In the genomic region with DNA sequence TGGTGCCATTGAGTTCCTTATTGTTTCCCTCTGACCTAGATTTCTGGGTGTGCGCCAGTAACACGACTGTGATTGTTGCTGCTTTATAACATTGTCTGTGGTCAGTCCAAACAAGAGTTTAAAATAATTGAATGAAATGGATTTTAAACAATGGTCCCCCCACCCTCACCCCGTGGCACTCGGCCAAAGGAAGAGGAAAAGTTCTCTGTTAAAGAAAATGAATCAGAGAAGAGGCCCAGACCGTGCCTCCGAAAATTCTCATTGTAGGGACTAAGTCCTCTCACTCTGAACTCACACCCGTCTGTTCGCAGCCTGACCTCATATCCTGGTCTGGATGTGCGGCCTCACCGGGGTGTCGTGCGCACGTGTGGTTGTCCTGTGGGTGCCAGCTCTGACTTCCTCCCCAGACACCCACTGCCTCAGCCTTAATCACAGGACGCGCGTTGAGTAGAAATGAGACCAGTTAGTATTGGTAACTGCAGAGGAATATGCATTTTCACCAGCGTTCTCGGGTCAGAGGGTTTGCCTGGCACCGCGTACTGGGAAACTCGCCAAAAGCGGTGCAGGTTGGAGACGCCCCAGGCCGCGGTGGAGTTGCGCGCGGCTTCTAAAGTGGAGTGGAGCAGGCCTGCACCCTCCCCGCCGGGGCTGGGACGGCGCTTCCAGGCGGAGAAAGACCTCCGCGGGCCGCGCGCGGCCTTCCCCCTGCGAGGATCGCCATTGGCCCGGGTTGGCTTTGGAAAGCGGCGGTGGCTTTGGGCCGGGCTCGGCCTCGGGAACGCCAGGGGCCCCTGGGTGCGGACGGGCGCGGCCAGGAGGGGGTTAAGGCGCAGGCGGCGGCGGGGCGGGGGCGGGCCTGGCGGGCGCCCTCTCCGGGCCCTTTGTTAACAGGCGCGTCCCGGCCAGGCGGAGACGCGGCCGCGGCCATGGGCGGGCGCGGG, we compare ENCODE assay signal across 8 cellular contexts. TPM values are rescaled to one million over a fixed set of nuclear protein-coding genes. Genes with fewer than 3 reads are reported as not detected.
DNase-seq lines count a peak whose midpoint lies in the region; ATAC-seq and TF ChIP-seq lines count a peak whose summit lies in the region.

Gene ABL1, plus strand, starts transcription at position 884 of the 941 bp plus-strand sequence. CDS start 193 bp downstream, outside the sequence.

- DNase-seq in DND-41 (peak; percentile 72), MM.1S (peak; percentile 24), Right ventricle myocardium inferior (ENCODE audit: missing footprints) (peak; percentile 81), posterior cingulate gyrus (peak; percentile 33 to 92 (median 59)), upper lobe of right lung (peak; percentile 89)
- peak; percentile 75 for DNase-seq in activated naive CD8-positive, alpha-beta T cell treated with anti-CD3 and anti-CD28 coated beads, Interleukin-2, amount 10 ng/mL, durations not matched to agents 7 days and 5 days

- H3K9me2 ChIP-seq in MM.1S (replicated peaks; ENCODE audit: insufficient read depth, low read length) (no peaks in the 10 kb centered on the region), SU-DHL-6 (replicated peaks; ENCODE audit: insufficient read depth, low read length) (no peaks in the 10 kb centered on the region)

- H2AFZ ChIP-seq in DND-41 (ENCODE audit: low read depth, low read length) (peak within 1 kb of the TSS; percentile 96), MM.1S (ENCODE audit: low read length) (peak within 1 kb of the TSS; percentile 20; the same call in 1 of the 2 replicates), SU-DHL-6 (ENCODE audit: low read depth, low read length, severe bottlenecking) (no peak within 1 kb of the TSS)

- TF ChIP-seq CTCF in DND-41 (IDR thresholded peaks at IDR 0.05; ENCODE audit: borderline replicate concordance, extremely low read depth, low read length, poor library complexity, severe bottlenecking) (no peak), MM.1S (IDR thresholded peaks at IDR 0.05; ENCODE audit: low read length) (no peak), SU-DHL-6 (IDR thresholded peaks at IDR 0.05; ENCODE audit: insufficient read depth, low read length, poor library complexity, severe bottlenecking) (no peak), upper lobe of right lung (IDR thresholded peaks at IDR 0.05) (no peak)

- no peaks in the 10 kb centered on the region for H3K9me3 ChIP-seq in DND-41 (ENCODE audit: insufficient read depth, low read length, severe bottlenecking)
- no peaks in the 10 kb centered on the region for H3K9me3 ChIP-seq in MM.1S (replicated peaks; ENCODE audit: insufficient read depth, low read length)
- no peaks in the 10 kb centered on the region for H3K9me3 ChIP-seq in SU-DHL-6 (ENCODE audit: insufficient read depth, low read length)
- H3K9me3 ChIP-seq in upper lobe of right lung = no peaks in the 10 kb centered on the region

- peak within 1 kb of the TSS; percentile 88 for H3K4me3 Mint-ChIP-seq in activated naive CD8-positive, alpha-beta T cell treated with anti-CD3 and anti-CD28 coated beads, Interleukin-2, amount 10 ng/mL, durations not matched to agents 7 days and 5 days

- H3K4me1 Mint-ChIP-seq in activated naive CD8-positive, alpha-beta T cell treated with anti-CD3 and anti-CD28 coated beads, Interleukin-2, amount 10 ng/mL, durations not matched to agents 7 days and 5 days = peaks cover 19% of the 10 kb centered on the region

- H3K27me3 ChIP-seq in DND-41 (ENCODE audit: insufficient read depth, low read length, poor library complexity) (no peaks in the 10 kb centered on the region), MM.1S (replicated peaks; ENCODE audit: insufficient read depth, low read length) (no peaks in the 10 kb centered on the region), SU-DHL-6 (ENCODE audit: low read length) (no peaks in the 10 kb centered on the region), upper lobe of right lung (no peaks in the 10 kb centered on the region)

- H3K4me1 ChIP-seq in DND-41 (ENCODE audit: insufficient read depth, low read length) (peaks cover 42% of the 10 kb centered on the region), MM.1S (ENCODE audit: low read length) (no peaks in the 10 kb centered on the region), upper lobe of right lung (peaks cover 45% of the 10 kb centered on the region)

- POLR2A ChIA-PET in activated naive CD8-positive, alpha-beta T cell treated with anti-CD3 and anti-CD28 coated beads, Interleukin-2, amount 10 ng/mL, durations not matched to agents 7 days and 5 days (lab: Charles Lee) = no interaction called here

- H3K27ac ChIP-seq in DND-41 (ENCODE audit: low read length) (peak within 1 kb of the TSS; percentile 94), MM.1S (ENCODE audit: low read length) (no peak within 1 kb of the TSS), SU-DHL-6 (ENCODE audit: low read depth, low read length) (no peak within 1 kb of the TSS), upper lobe of right lung (peak within 1 kb of the TSS; percentile 89)

- intact Hi-C loops in Right ventricle myocardium inferior (cut with DNase I) (loop anchor here (2.0 to 10.0 kb wide), 2 partner anchors 26 to 120 kb away; no protein-coding TSS in a partner anchor), posterior cingulate gyrus (cut with DNase I) (loop anchor here (1.0 kb wide), 1 partner anchor 13 kb away; no protein-coding TSS in a partner anchor), upper lobe of right lung (cut with DNase I) (no loop called here)

- ATAC-seq in DND-41 (ENCODE audit: insufficient read depth, low read depth) = peak; percentile 83
- ATAC-seq in GM21786 (IDR thresholded peaks at IDR 0.05; ENCODE audit: unreplicated experiment) = peak; percentile 59
- ATAC-seq in activated naive CD8-positive, alpha-beta T cell treated with anti-CD3 and anti-CD28 coated beads, Interleukin-2, amount 10 ng/mL, durations not matched to agents 7 days and 5 days (ENCODE audit: low read depth) = peak; percentile 80
- peak; percentile 89 for ATAC-seq in Right ventricle myocardium inferior
- peak; percentile 94 for ATAC-seq in upper lobe of right lung

- peak within 1 kb of the TSS; percentile 90 for H3K27ac Mint-ChIP-seq in activated naive CD8-positive, alpha-beta T cell treated with anti-CD3 and anti-CD28 coated beads, Interleukin-2, amount 10 ng/mL, durations not matched to agents 7 days and 5 days

- H3K27me3 Mint-ChIP-seq in activated naive CD8-positive, alpha-beta T cell treated with anti-CD3 and anti-CD28 coated beads, Interleukin-2, amount 10 ng/mL, durations not matched to agents 7 days and 5 days = peaks cover 4% of the 10 kb centered on the region

- peaks cover 17% of the 10 kb centered on the region; the same call in 1 of the 2 replicates for H4K20me1 ChIP-seq in DND-41 (ENCODE audit: insufficient read depth, low read length)
- no peaks in the 10 kb centered on the region for H4K20me1 ChIP-seq in MM.1S (ENCODE audit: insufficient read depth, low read length)
- H4K20me1 ChIP-seq in SU-DHL-6 (ENCODE audit: low read depth, low read length) = no peaks in the 10 kb centered on the region; the same call in none of the 2 replicates

- H3K4me2 ChIP-seq in DND-41 (ENCODE audit: insufficient read depth, low read length) (peak within 1 kb of the TSS; percentile 86), MM.1S (ENCODE audit: low read depth, low read length) (peak within 1 kb of the TSS; percentile 53; the same call in 1 of the 2 replicates), SU-DHL-6 (ENCODE audit: low read depth, low read length, poor library complexity, severe bottlenecking) (peak within 1 kb of the TSS; percentile 36)

- no peaks in the 10 kb centered on the region for H3K36me3 ChIP-seq in DND-41 (ENCODE audit: insufficient read depth, low read length)
- H3K36me3 ChIP-seq in MM.1S (replicated peaks; ENCODE audit: insufficient read depth, low read length) = no peaks in the 10 kb centered on the region
- no peaks in the 10 kb centered on the region for H3K36me3 ChIP-seq in SU-DHL-6 (ENCODE audit: low read length)
- no peaks in the 10 kb centered on the region for H3K36me3 ChIP-seq in upper lobe of right lung

- peak within 1 kb of the TSS; percentile 82 for H3K9ac ChIP-seq in DND-41 (ENCODE audit: low read depth, low read length)
- H3K9ac ChIP-seq in MM.1S (ENCODE audit: low read length) = no peak within 1 kb of the TSS; the same call in 1 of the 2 replicates
- H3K9ac ChIP-seq in SU-DHL-6 (ENCODE audit: low read length) = 0 out of 2 replicates have a peak within 1 kb of the TSS, but pooled peaks have one; percentile 5

- H3K4me3 ChIP-seq in DND-41 (ENCODE audit: low read depth in 1 of 2, low read length in 2 of 2) (peak within 1 kb of the TSS; percentile 64 to 74), MM.1S (ENCODE audit: low read length) (peak within 1 kb of the TSS; percentile 53), SU-DHL-6 (ENCODE audit: insufficient read depth, low read length, poor library complexity, severe bottlenecking) (no peak within 1 kb of the TSS), upper lobe of right lung (peak within 1 kb of the TSS; percentile 69)

- H3K36me3 Mint-ChIP-seq in activated naive CD8-positive, alpha-beta T cell treated with anti-CD3 and anti-CD28 coated beads, Interleukin-2, amount 10 ng/mL, durations not matched to agents 7 days and 5 days = no peaks in the 10 kb centered on the region

- no peaks in the 10 kb centered on the region for H3F3A ChIP-seq in MM.1S (ENCODE audit: insufficient read depth, low read length)
- no peaks in the 10 kb centered on the region for H3F3A ChIP-seq in SU-DHL-6 (ENCODE audit: insufficient read depth)

- H3K79me2 ChIP-seq in DND-41 (ENCODE audit: insufficient read depth, low read length) (peaks cover 60% of the 10 kb centered on the region), MM.1S (ENCODE audit: low read length) (no peaks in the 10 kb centered on the region), SU-DHL-6 (ENCODE audit: insufficient read depth, low read length) (no peaks in the 10 kb centered on the region)

- no peaks in the 10 kb centered on the region for H3K9me3 Mint-ChIP-seq in activated naive CD8-positive, alpha-beta T cell treated with anti-CD3 and anti-CD28 coated beads, Interleukin-2, amount 10 ng/mL, durations not matched to agents 7 days and 5 days

RNA-seq across cellular contexts. Expression of gene ABL1, which starts in this region (rescaled TPM):
- 10 to 100 TPM; 32.9 to 36.2 TPM for total RNA-seq in activated naive CD8-positive, alpha-beta T cell treated with anti-CD3 and anti-CD28 coated beads, Interleukin-2, amount 10 ng/mL, durations not matched to agents 7 days and 5 days
- total RNA-seq in Right ventricle myocardium inferior (33.0 TPM), upper lobe of right lung (52.1 TPM)

Comparison
In these comparisons a context has a peak if more than half of its experiments do, and no peak if none do; other contexts are left out.
1. DNase-seq: peak in every context shown above with its lines; median percentile 89 in upper lobe of right lung; 81 in Right ventricle myocardium inferior; 75 in activated naive CD8-positive, alpha-beta T cell treated with anti-CD3 and anti-CD28 coated beads, Interleukin-2, amount 10 ng/mL, durations not matched to agents 7 days and 5 days; 72 in DND-41; 59 in posterior cingulate gyrus; 24 in MM.1S.
2. H3K27ac ChIP-seq: peak in DND-41 (single experiment) and upper lobe of right lung (single experiment); none in MM.1S (single experiment) and SU-DHL-6 (single experiment).
3. H3K4me2 ChIP-seq: peak in every context shown above with its lines; median percentile 86 in DND-41; 53 in MM.1S; 36 in SU-DHL-6.
4. Peak in every context shown above with its lines, with median percentiles within 50 percentile points of each other: ATAC-seq.